1 cellular context compared by ENCODE assay signal in genomic region chr11:61280883-61281580, GRCh38.
TF ChIP-seq lines count a peak whose summit lies in the region.

No MANE protein-coding gene starts in this region.

TF ChIP-seq in HCT116, 20 proteins besides CTCF, POLR2A, EP300 and RAD21:
- TF ChIP-seq CBX3 (IDR thresholded peaks at IDR 0.05; ENCODE audit: low read depth) (no peak), SIN3A (IDR thresholded peaks at IDR 0.05; ENCODE audit: low read depth) (no peak), REST (IDR thresholded peaks at IDR 0.05; ENCODE audit: low read depth) (no peak), SRF (IDR thresholded peaks at IDR 0.05; ENCODE audit: low read depth) (no peak), YY1 (IDR thresholded peaks at IDR 0.05; ENCODE audit: extremely low read depth, insufficient replicate concordance, low read depth, low read length) (no peak), EZH2phosphoT487 (IDR thresholded peaks at IDR 0.05; ENCODE audit: borderline replicate concordance) (no peak), CEBPB (IDR thresholded peaks at IDR 0.05; ENCODE audit: low read depth) (no peak), TCF7L2 (IDR thresholded peaks at IDR 0.05; ENCODE audit: borderline replicate concordance, extremely low read depth, insufficient read depth, insufficient read length) (no peak), ATF3 (IDR thresholded peaks at IDR 0.05) (no peak), MAX (IDR thresholded peaks at IDR 0.05) (no peak), POLR2AphosphoS5 (IDR thresholded peaks at IDR 0.05; ENCODE audit: low read depth, low read length) (no peak), FOSL1 (IDR thresholded peaks at IDR 0.05; ENCODE audit: low read depth) (no peak), JUND (IDR thresholded peaks at IDR 0.05) (no peak), ELF1 (IDR thresholded peaks at IDR 0.05; ENCODE audit: borderline replicate concordance, low read depth) (no peak), EGR1 (IDR thresholded peaks at IDR 0.05; ENCODE audit: low read depth) (no peak), ZBTB33 (IDR thresholded peaks at IDR 0.05; ENCODE audit: extremely low read depth, insufficient replicate concordance, low read length) (no peak), EZH2 (IDR thresholded peaks at IDR 0.05) (no peak), ZNF274 (IDR thresholded peaks at IDR 0.05; ENCODE audit: low read depth, low read length) (no peak)
TF ChIP-seq in HCT116: peak in this region for 0.
